14 cellular contexts compared by ENCODE assay signal in genomic region chr19:43502419-43502976, GRCh38. TPM values are rescaled to one million over a fixed set of nuclear protein-coding genes. Genes with fewer than 3 reads are reported as not detected.
DNase-seq lines count a peak whose midpoint lies in the region; ATAC-seq and TF ChIP-seq lines count a peak whose summit lies in the region.
"Had no signal": no experiment of that assay in that cellular context is flagged by ENCODE, and none has a peak within 500 bp of the region (broad histone marks: within the 10 kb centered on the region; RNA-seq: fewer than 3 reads in every experiment).

No MANE protein-coding gene starts in this region.

- no peaks in the 10 kb centered on the region for H3K27me3 Mint-ChIP-seq in activated naive CD4-positive, alpha-beta T cell treated with anti-CD3 and anti-CD28 coated beads, Interleukin-2, amount 10 ng/mL, durations not matched to agents 7 days and 5 days
- peaks cover 38% of the 10 kb centered on the region for H3K27me3 Mint-ChIP-seq in WTC11 (ENCODE audit: low read depth)
- H3K27me3 Mint-ChIP-seq in stimulated activated memory B cell treated with anti-CD40 and anti-IgM and Interleukin-4, amounts not matched to agents 10 μg/mL and 1 μg/mL and 100 μg/mL, for 72 hours: no peaks in the 10 kb centered on the region

- CTCF ChIA-PET in activated naive CD4-positive, alpha-beta T cell treated with anti-CD3 and anti-CD28 coated beads, Interleukin-2, amount 10 ng/mL, durations not matched to agents 7 days and 5 days (lab: Charles Lee): interaction anchor here (0.6 to 2.3 kb wide), 3 partner anchors 17 to 492 kb away, joined by 3 to 8 read pairs (median 5); no protein-coding TSS in a partner anchor
- CTCF ChIA-PET in WTC11 (lab: Charles Lee): interaction anchor here (0.6 to 2.5 kb wide), 25 partner anchors 11 to 1710 kb away, joined by 3 to 48 read pairs (median 4); partner anchors contain the start of genes ETHE1, LYPD3 and ZNF575

- peak overlapping the region; percentile 83 for H3K4me3 Mint-ChIP-seq in activated naive CD4-positive, alpha-beta T cell treated with anti-CD3 and anti-CD28 coated beads, Interleukin-2, amount 10 ng/mL, durations not matched to agents 7 days and 5 days
- H3K4me3 Mint-ChIP-seq in WTC11: peak overlapping the region; percentile 91
- no peak overlapping the region for H3K4me3 Mint-ChIP-seq in stimulated activated memory B cell treated with anti-CD40 and anti-IgM and Interleukin-4, amounts not matched to agents 10 μg/mL and 1 μg/mL and 100 μg/mL, for 72 hours

- H3K36me3 Mint-ChIP-seq in activated naive CD4-positive, alpha-beta T cell treated with anti-CD3 and anti-CD28 coated beads, Interleukin-2, amount 10 ng/mL, durations not matched to agents 7 days and 5 days: peaks cover 16% of the 10 kb centered on the region
- peaks cover 7 to 8% of the 10 kb centered on the region in 2 donors for H3K36me3 Mint-ChIP-seq in activated naive CD4-positive, alpha-beta T cell treated with anti-CD3 and anti-CD28 coated beads, Interleukin-2, amount 50 U/mL, for 72 hours
- H3K36me3 Mint-ChIP-seq in WTC11: no peaks in the 10 kb centered on the region
- H3K36me3 Mint-ChIP-seq in stimulated activated memory B cell treated with anti-CD40 and anti-IgM and Interleukin-4, amounts not matched to agents 10 μg/mL and 1 μg/mL and 100 μg/mL, for 72 hours: peaks cover 25% of the 10 kb centered on the region

- POLR2A ChIA-PET in WTC11 (lab: Charles Lee): interaction anchor here (0.6 to 1.6 kb wide), 4 partner anchors 17 to 401 kb away, joined by 3 to 10 read pairs (median 4); no protein-coding TSS in a partner anchor

- H3K9me3 Mint-ChIP-seq in activated naive CD4-positive, alpha-beta T cell treated with anti-CD3 and anti-CD28 coated beads, Interleukin-2, amount 10 ng/mL, durations not matched to agents 7 days and 5 days: no peaks in the 10 kb centered on the region
- H3K9me3 Mint-ChIP-seq in activated naive CD4-positive, alpha-beta T cell treated with anti-CD3 and anti-CD28 coated beads, Interleukin-2, amount 50 U/mL, for 72 hours: no peaks in the 10 kb centered on the region
- no peaks in the 10 kb centered on the region for H3K9me3 Mint-ChIP-seq in WTC11
- no peaks in the 10 kb centered on the region for H3K9me3 Mint-ChIP-seq in stimulated activated memory B cell treated with anti-CD40 and anti-IgM and Interleukin-4, amounts not matched to agents 10 μg/mL and 1 μg/mL and 100 μg/mL, for 72 hours

- no peak for ATAC-seq in activated naive CD4-positive, alpha-beta T cell treated with anti-CD3 and anti-CD28 coated beads, Interleukin-2, amount 50 U/mL, for 72 hours
- no peak for ATAC-seq in WTC11
- ATAC-seq in stimulated activated memory B cell treated with anti-CD40 and anti-IgM and Interleukin-4, amounts not matched to agents 10 μg/mL and 1 μg/mL and 100 μg/mL, for 72 hours: no peak
- no peak for ATAC-seq in HG02981 (IDR thresholded peaks at IDR 0.05; ENCODE audit: unreplicated experiment)
- ATAC-seq: heart right ventricle, upper lobe of right lung had no signal

- TF ChIP-seq CTCF in WTC11 (IDR thresholded peaks at IDR 0.05) (no peak), fibroblast of villous mesenchyme (IDR thresholded peaks at IDR 0.05; ENCODE audit: insufficient read depth, low read depth, low read length) (no peak)

- peaks cover 42% of the 10 kb centered on the region for H3K4me1 Mint-ChIP-seq in activated naive CD4-positive, alpha-beta T cell treated with anti-CD3 and anti-CD28 coated beads, Interleukin-2, amount 10 ng/mL, durations not matched to agents 7 days and 5 days
- H3K4me1 Mint-ChIP-seq in WTC11: peaks cover 21% of the 10 kb centered on the region
- H3K4me1 Mint-ChIP-seq in stimulated activated memory B cell treated with anti-CD40 and anti-IgM and Interleukin-4, amounts not matched to agents 10 μg/mL and 1 μg/mL and 100 μg/mL, for 72 hours: peaks cover 32% of the 10 kb centered on the region

- H3K4me3 ChIP-seq in fibroblast of villous mesenchyme (ENCODE audit: low read depth, low read length): peak overlapping the region; percentile 93

- no peak overlapping the region for H3K27ac Mint-ChIP-seq in activated naive CD4-positive, alpha-beta T cell treated with anti-CD3 and anti-CD28 coated beads, Interleukin-2, amount 10 ng/mL, durations not matched to agents 7 days and 5 days
- H3K27ac Mint-ChIP-seq in activated naive CD4-positive, alpha-beta T cell treated with anti-CD3 and anti-CD28 coated beads, Interleukin-2, amount 50 U/mL, for 72 hours: peak overlapping the region in 1 of 2 donors; percentile 93
- H3K27ac Mint-ChIP-seq in WTC11: no peak overlapping the region
- peak overlapping the region; percentile 87 for H3K27ac Mint-ChIP-seq in stimulated activated memory B cell treated with anti-CD40 and anti-IgM and Interleukin-4, amounts not matched to agents 10 μg/mL and 1 μg/mL and 100 μg/mL, for 72 hours

- DNase-seq in activated naive CD4-positive, alpha-beta T cell treated with anti-CD3 and anti-CD28 coated beads, Interleukin-2, amount 10 ng/mL, durations not matched to agents 7 days and 5 days: no peak
- DNase-seq in activated naive CD4-positive, alpha-beta T cell treated with anti-CD3 and anti-CD28 coated beads, Interleukin-2, amount 50 U/mL, for 72 hours (ENCODE audit: low spot score in 2 of 2): no peak
- DNase-seq in WTC11 (ENCODE audit: low spot score) (no peak), fibroblast of villous mesenchyme (ENCODE audit: low read depth) (no peak), NCI-H128 (lab: John Stamatoyannopoulos, UW; ENCODE audit: unreplicated experiment) (no peak), OCI-M2 (lab: John Stamatoyannopoulos, UW; ENCODE audit: unreplicated experiment) (no peak)
- DNase-seq: GF-D8, heart right ventricle, NCI-H1092, NCI-H510A, SIG-M5, upper lobe of right lung had no signal

TF ChIP-seq in WTC11, 78 proteins besides CTCF, POLR2A, EP300 and RAD21:
- TF ChIP-seq CREB1 (CRISPR knock-in tag; IDR thresholded peaks at IDR 0.05) (no peak), RORB (CRISPR knock-in tag; IDR thresholded peaks at IDR 0.05) (no peak), FOXJ3 (CRISPR knock-in tag; IDR thresholded peaks at IDR 0.05; ENCODE audit: borderline replicate concordance) (no peak), MAX (CRISPR knock-in tag; IDR thresholded peaks at IDR 0.05) (no peak), PRRX2 (CRISPR knock-in tag; IDR thresholded peaks at IDR 0.05) (no peak), HMGA2 (CRISPR knock-in tag; IDR thresholded peaks at IDR 0.05) (no peak), JUN (CRISPR knock-in tag; IDR thresholded peaks at IDR 0.05) (no peak), ZNF232 (CRISPR knock-in tag; IDR thresholded peaks at IDR 0.05) (no peak), ZNF671 (CRISPR knock-in tag; IDR thresholded peaks at IDR 0.05) (no peak)
- TF ChIP-seq, protein P1, sequence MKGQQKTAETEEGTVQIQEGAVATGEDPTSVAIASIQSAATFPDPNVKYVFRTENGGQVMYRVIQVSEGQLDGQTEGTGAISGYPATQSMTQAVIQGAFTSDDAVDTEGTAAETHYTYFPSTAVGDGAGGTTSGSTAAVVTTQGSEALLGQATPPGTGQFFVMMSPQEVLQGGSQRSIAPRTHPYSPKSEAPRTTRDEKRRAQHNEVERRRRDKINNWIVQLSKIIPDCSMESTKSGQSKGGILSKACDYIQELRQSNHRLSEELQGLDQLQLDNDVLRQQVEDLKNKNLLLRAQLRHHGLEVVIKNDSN (CRISPR knock-in tag; IDR thresholded peaks at IDR 0.05): no peak

RNA-seq across cellular contexts. Expression of gene PHLDB3, which starts 2.0 kb away (rescaled TPM):
- total RNA-seq in activated naive CD4-positive, alpha-beta T cell treated with anti-CD3 and anti-CD28 coated beads, Interleukin-2, amount 50 U/mL, for 72 hours: 10 to 100 TPM; 23.1 to 27.3 TPM
- total RNA-seq in WTC11 (2021) (14.6 to 15.6 TPM (median 14.8 TPM) in 3 replicates), fibroblast of villous mesenchyme (8.7 and 13.4 TPM in 2 replicates)

RNA-seq across cellular contexts. Expression of gene ETHE1, which starts 24.5 kb away (rescaled TPM):
- total RNA-seq in activated naive CD4-positive, alpha-beta T cell treated with anti-CD3 and anti-CD28 coated beads, Interleukin-2, amount 50 U/mL, for 72 hours: 10 to 100 TPM; 88.0 to 89.2 TPM
- total RNA-seq in WTC11 (2021) (19.0 to 23.5 TPM (median 21.2 TPM) in 3 replicates), fibroblast of villous mesenchyme (113 and 121 TPM in 2 replicates)

RNA-seq across cellular contexts. Expression of gene ZNF575, which starts 30.5 kb away (rescaled TPM):
- 1 to 10 TPM in 1 of 2 donors, under 1 TPM in 1; 0.98 to 3.3 TPM for total RNA-seq in activated naive CD4-positive, alpha-beta T cell treated with anti-CD3 and anti-CD28 coated beads, Interleukin-2, amount 50 U/mL, for 72 hours
- total RNA-seq in WTC11 (2021): 0.13 to 0.25 TPM in 2 of 3 replicates, not detected in the other
- total RNA-seq in fibroblast of villous mesenchyme: under 0.01 and 0.64 TPM in 2 replicates

RNA-seq across cellular contexts. Expression of gene LYPD3, which starts 37.1 kb away (rescaled TPM):
- 1 to 10 TPM; 3.0 to 7.1 TPM for total RNA-seq in activated naive CD4-positive, alpha-beta T cell treated with anti-CD3 and anti-CD28 coated beads, Interleukin-2, amount 50 U/mL, for 72 hours
- total RNA-seq in WTC11 (2021) (2.7 to 3.8 TPM (median 3.1 TPM) in 3 replicates), fibroblast of villous mesenchyme (0.43 TPM in 1 of 2 replicates, not detected in the other)
